ENCODE assay signal across 8 cellular contexts in genomic region chr9:135474915-135475314, GRCh38. TPM values are rescaled to one million over a fixed set of nuclear protein-coding genes. Genes with fewer than 3 reads are reported as not detected.
DNase-seq lines count a peak whose midpoint lies in the region; ATAC-seq, FAIRE-seq and TF ChIP-seq lines count a peak whose summit lies in the region.

No MANE protein-coding gene starts in this region.

- H3K4me1 ChIP-seq in keratinocyte (ENCODE audit: control insufficient read depth, extremely low read depth, insufficient read depth, low read length) = no peaks in the 10 kb centered on the region
- peaks cover 2% of the 10 kb centered on the region for H3K4me1 ChIP-seq in prostate gland (replicated peaks)
- H3K4me1 ChIP-seq in psoas muscle = no peaks in the 10 kb centered on the region

- CTCF ChIA-PET in BJ (lab: Yijun Ruan, JAX) = interaction anchor here (0.8 to 1.0 kb wide), 2 partner anchors 32 to 1320 kb away, joined by 3 read pairs; no protein-coding TSS in a partner anchor

- POLR2A ChIA-PET in BJ (lab: Charles Lee) = no interaction called here

- no peaks in the 10 kb centered on the region for H3K9me1 ChIP-seq in keratinocyte (ENCODE audit: control insufficient read depth, extremely low read depth, insufficient read depth, low read length)

- FAIRE-seq in keratinocyte (lab: Jason Lieb, UNC) = no peak
- FAIRE-seq in RCC 7860 (lab: Jason Lieb, UNC) = no peak

- dilution Hi-C loops in keratinocyte (cut with MboI; ENCODE audit: extremely low pct_ligation_motif_present, low sequenced_read_pairs) = no loop called here

- no peak overlapping the region for H3K4me2 ChIP-seq in keratinocyte (ENCODE audit: control insufficient read depth, extremely low read depth, insufficient read depth, low read depth, low read length)

- intact Hi-C loops in prostate gland (cut with DNase I) = no loop called here
- intact Hi-C loops in psoas muscle (cut with DNase I) = no loop called here

- DNase-seq in BJ (ENCODE audit: low read depth) (no peak), UCSD-AML1 (lab: John Stamatoyannopoulos, UW; ENCODE audit: unreplicated experiment) (peak; percentile 23), keratinocyte (ENCODE audit: low read depth, low spot score) (no peak), prostate gland (ENCODE audit: low spot score) (no peak), psoas muscle (no peak), RCC 7860 (ENCODE audit: low spot score) (no peak)

- H3K9ac ChIP-seq in keratinocyte (ENCODE audit: control insufficient read depth, extremely low read depth, insufficient read depth, low read length) = no peak overlapping the region

- ATAC-seq in GM18517 (IDR thresholded peaks at IDR 0.05; ENCODE audit: unreplicated experiment) (no peak), psoas muscle (no peak)

- no peaks in the 10 kb centered on the region for H4K20me1 ChIP-seq in keratinocyte (ENCODE audit: control insufficient read depth, extremely low read depth, insufficient read depth, low read length)

- TF ChIP-seq CTCF in BJ (IDR thresholded peaks at IDR 0.05; ENCODE audit: insufficient read depth, low read depth, low read length) = peak; percentile 53
- peak; percentile 30; the same call in 1 of the 2 replicates for TF ChIP-seq CTCF in GM12875 (IDR thresholded peaks at IDR 0.05; ENCODE audit: borderline replicate concordance, insufficient read depth, low read depth, low read length)
- TF ChIP-seq CTCF in keratinocyte (optimal IDR thresholded peaks at IDR 0.05 in 1 of 3, IDR thresholded peaks at IDR 0.05 in 1 of 3, conservative IDR thresholded peaks at IDR 0.05 in 1 of 3; ENCODE audit: extremely low read depth in 1 of 3, insufficient read depth in 2 of 3, low read length in 3 of 3) = peak; percentile 23 to 57 (median 27)
- no peak for TF ChIP-seq CTCF in prostate gland (IDR thresholded peaks at IDR 0.05)
- TF ChIP-seq CTCF in psoas muscle (IDR thresholded peaks at IDR 0.05) = no peak

- H3K9me3 ChIP-seq in keratinocyte (ENCODE audit: control insufficient read depth, low read depth, low read length) (no peaks in the 10 kb centered on the region), prostate gland (no peaks in the 10 kb centered on the region), psoas muscle (no peaks in the 10 kb centered on the region)

- H3K79me2 ChIP-seq in keratinocyte (ENCODE audit: control insufficient read depth, insufficient read depth, low read length) = no peaks in the 10 kb centered on the region

- H2AFZ ChIP-seq in keratinocyte (ENCODE audit: control insufficient read depth, low read length) = no peak overlapping the region

- H3K27me3 ChIP-seq in BJ (ENCODE audit: control insufficient read depth, insufficient read depth, low read length) = no peaks in the 10 kb centered on the region
- H3K27me3 ChIP-seq in keratinocyte (ENCODE audit: control insufficient read depth, extremely low read depth, insufficient read depth, low read length) = no peaks in the 10 kb centered on the region
- H3K27me3 ChIP-seq in prostate gland (replicated peaks; ENCODE audit: insufficient read depth) = no peaks in the 10 kb centered on the region
- H3K27me3 ChIP-seq in psoas muscle (ENCODE audit: insufficient read depth in 3 of 3, low read length in 2 of 3) = peaks cover 0 to 52% (median 0%) of the 10 kb centered on the region in 3 donors

- 22% methylated on average over 12 of the region's 12 CpGs for WGBS in prostate gland
- WGBS in psoas muscle, 3 donors = 20 to 27% (median 25%) methylated on average over 12 of the region's 12 CpGs

- no peaks in the 10 kb centered on the region for H3K36me3 ChIP-seq in BJ (ENCODE audit: control insufficient read depth, insufficient read depth, low read length)
- H3K36me3 ChIP-seq in keratinocyte (ENCODE audit: control insufficient read depth in 2 of 2, extremely low read depth in 1 of 2, insufficient read depth in 2 of 2, low read length in 2 of 2) = no peaks in the 10 kb centered on the region
- H3K36me3 ChIP-seq in prostate gland = no peaks in the 10 kb centered on the region
- H3K36me3 ChIP-seq in psoas muscle (ENCODE audit: insufficient read depth in 1 of 2, low read depth in 1 of 2) = no peaks in the 10 kb centered on the region

- no peak for TF ChIP-seq POLR2A in prostate gland (IDR thresholded peaks at IDR 0.05)

- no peak overlapping the region for H3K4me3 ChIP-seq in BJ (ENCODE audit: low read depth, low read length)
- no peak overlapping the region for H3K4me3 ChIP-seq in GM12875 (ENCODE audit: low read depth, low read length)
- no peak overlapping the region for H3K4me3 ChIP-seq in keratinocyte (ENCODE audit: control insufficient read depth in 2 of 3, extremely low read depth in 1 of 3, insufficient read depth in 2 of 3, low read depth in 1 of 3, low read length in 3 of 3)
- no peak overlapping the region for H3K4me3 ChIP-seq in prostate gland
- H3K4me3 ChIP-seq in psoas muscle = no peak overlapping the region

- no peak overlapping the region for H3K27ac ChIP-seq in keratinocyte (ENCODE audit: control insufficient read depth, insufficient read depth, low read length)
- H3K27ac ChIP-seq in prostate gland = no peak overlapping the region
- H3K27ac ChIP-seq in psoas muscle = no peak overlapping the region

RNA-seq across cellular contexts. Expression of gene PPP1R26, which starts 4.7 kb away (rescaled TPM):
- 4.4 and 6.0 TPM in 2 replicates for polyA plus RNA-seq in BJ (2011; rRNA removed)
- polyA minus RNA-seq in BJ (2011; rRNA and poly(A)+ RNA removed) = 3.2 and 4.0 TPM in 2 replicates
- polyA plus RNA-seq in keratinocyte = 4.3 to 4.7 TPM (median 4.5 TPM) in 3 replicates
- 9.4 TPM for polyA plus RNA-seq in keratinocyte (2011; ENCODE audit: low read depth)
- 2.5 and 4.8 TPM in 2 replicates for polyA plus RNA-seq in keratinocyte (2011; cell fraction: cytosol; rRNA removed)
- 11.0 and 12.5 TPM in 2 replicates for polyA plus RNA-seq in keratinocyte (2011; cell fraction: nucleus; rRNA removed)
- polyA plus RNA-seq in keratinocyte (2012; ENCODE audit: low replicate concordance) = 6.4 and 7.5 TPM in 2 replicates
- 3.6 to 8.1 TPM (median 3.6 TPM) in 3 replicates for polyA minus RNA-seq in keratinocyte
- 7.9 TPM for polyA minus RNA-seq in keratinocyte (2011; cell fraction: cytosol; rRNA and poly(A)+ RNA removed)
- polyA minus RNA-seq in keratinocyte (2011; cell fraction: nucleus; rRNA and poly(A)+ RNA removed) = 8.0 and 8.6 TPM in 2 replicates
- total RNA-seq in prostate gland = 10 to 100 TPM; 15.3 to 41.9 TPM
- total RNA-seq in psoas muscle = 1 to 10 TPM; 3.0 to 9.5 (median 4.8) TPM
- polyA plus RNA-seq in psoas muscle = 1 to 10 TPM; 2.0 to 5.3 (median 3.4) TPM

RNA-seq across cellular contexts. Expression of gene MRPS2, which starts 25.6 kb away (rescaled TPM):
- 54.6 and 102 TPM in 2 replicates for polyA plus RNA-seq in BJ (2011; rRNA removed)
- polyA minus RNA-seq in BJ (2011; rRNA and poly(A)+ RNA removed) = 45.3 and 86.9 TPM in 2 replicates
- 44.7 to 115 TPM (median 61.1 TPM) in 3 replicates for polyA plus RNA-seq in keratinocyte
- 8.6 TPM for polyA plus RNA-seq in keratinocyte (2011; ENCODE audit: low read depth)
- 64.8 and 109 TPM in 2 replicates for polyA plus RNA-seq in keratinocyte (2011; cell fraction: cytosol; rRNA removed)
- polyA plus RNA-seq in keratinocyte (2011; cell fraction: nucleus; rRNA removed) = 55.7 and 75.2 TPM in 2 replicates
- 42.4 and 69.6 TPM in 2 replicates for polyA plus RNA-seq in keratinocyte (2012; ENCODE audit: low replicate concordance)
- 80.6 to 155 TPM (median 91.7 TPM) in 3 replicates for polyA minus RNA-seq in keratinocyte
- 110 TPM for polyA minus RNA-seq in keratinocyte (2011; cell fraction: cytosol; rRNA and poly(A)+ RNA removed)
- polyA minus RNA-seq in keratinocyte (2011; cell fraction: nucleus; rRNA and poly(A)+ RNA removed) = 22.2 and 29.4 TPM in 2 replicates
- total RNA-seq in prostate gland = 10 to 100 TPM; 55.6 to 55.9 TPM
- total RNA-seq in psoas muscle = 10 to 100 TPM; 36.8 to 47.1 (median 41.5) TPM
- polyA plus RNA-seq in psoas muscle = 10 to 100 TPM; 57.7 to 78.8 (median 65.5) TPM

RNA-seq across cellular contexts. Expression of gene LCN1, which starts 46.3 kb away (rescaled TPM):
- polyA plus RNA-seq in BJ (2011; rRNA removed) (not detected in 2 replicates), keratinocyte (not detected in 3 replicates), psoas muscle (not detected)
- polyA minus RNA-seq in BJ (2011; rRNA and poly(A)+ RNA removed) = not detected in 2 replicates
- not detected for polyA plus RNA-seq in keratinocyte (2011; ENCODE audit: low read depth)
- polyA plus RNA-seq in keratinocyte (2011; cell fraction: cytosol; rRNA removed) = not detected in 2 replicates
- not detected in 2 replicates for polyA plus RNA-seq in keratinocyte (2011; cell fraction: nucleus; rRNA removed)
- polyA plus RNA-seq in keratinocyte (2012; ENCODE audit: low replicate concordance) = not detected in 2 replicates
- not detected in 3 replicates for polyA minus RNA-seq in keratinocyte
- polyA minus RNA-seq in keratinocyte (2011; cell fraction: cytosol; rRNA and poly(A)+ RNA removed) = not detected
- not detected in 2 replicates for polyA minus RNA-seq in keratinocyte (2011; cell fraction: nucleus; rRNA and poly(A)+ RNA removed)
- total RNA-seq in prostate gland (not detected), psoas muscle (under 1 TPM in 1 of 4 donors, not detected in 3; 0.71 TPM)

Comparison
In these comparisons a context has a peak if more than half of its experiments do, and no peak if none do; other contexts are left out.
1. CTCF ChIP-seq: peak in BJ (single experiment), GM12875 (single experiment) and keratinocyte (3 of 3); none in prostate gland (0 of 4) and psoas muscle (single experiment).